13 cellular contexts compared by ENCODE assay signal in the genomic region with DNA sequence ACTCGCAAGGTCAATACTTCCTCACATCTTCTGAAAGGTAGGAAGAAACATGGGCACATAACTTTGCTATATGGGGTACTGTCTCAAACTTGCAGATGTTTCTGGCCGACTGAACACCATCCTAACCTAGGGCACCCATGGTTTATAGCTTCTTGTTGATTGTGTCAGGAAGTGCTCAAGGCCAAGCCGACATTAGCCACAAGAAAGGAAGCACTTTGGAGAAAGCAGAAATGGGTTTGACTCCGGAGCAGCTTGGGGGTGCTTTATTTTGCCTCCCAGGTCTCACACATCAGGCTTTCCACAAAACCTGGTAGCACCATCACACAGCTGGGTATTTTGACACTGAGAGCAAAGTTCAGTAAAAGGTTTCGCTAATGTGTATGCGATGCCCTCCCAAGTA. TPM values are rescaled to one million over a fixed set of nuclear protein-coding genes. Genes with fewer than 3 reads are reported as not detected.
A peak's percentile ranks its signal among the peaks of the same experiment; 100 is the strongest.
DNase-seq lines count a peak whose midpoint lies in the region; TF ChIP-seq lines count a peak whose summit lies in the region.
"Had no signal": no experiment of that assay in that cellular context is flagged by ENCODE, and none has a peak within 500 bp of the region (broad histone marks: within the 10 kb centered on the region; RNA-seq: fewer than 3 reads in every experiment).

No MANE protein-coding gene starts in this region.

- TF ChIP-seq CTCF in smooth muscle cell (IDR thresholded peaks at IDR 0.05; ENCODE audit: borderline replicate concordance, insufficient read depth, poor library complexity, severe bottlenecking): no peak
- no peak for TF ChIP-seq CTCF in GM13976 (IDR thresholded peaks at IDR 0.05; ENCODE audit: borderline replicate concordance, control extremely low read depth, extremely low read depth, insufficient read depth, missing control alignments)

- no peaks in the 10 kb centered on the region for H3K79me2 ChIP-seq in smooth muscle cell (ENCODE audit: low read depth)

- H3K4me1 ChIP-seq in smooth muscle cell (ENCODE audit: low read depth): peaks cover 11% of the 10 kb centered on the region

- H3K9ac ChIP-seq in smooth muscle cell (ENCODE audit: low read depth): no peak overlapping the region
- H3K9ac ChIP-seq: BLaER1 treated with 17β-estradiol and CSF1 and Interleukin-3, amounts not matched to agents 10 nM and 100 nM had no signal

- H3K27me3 ChIP-seq in smooth muscle cell (ENCODE audit: low read depth): no peaks in the 10 kb centered on the region
- H3K27me3 ChIP-seq: BLaER1 treated with 17β-estradiol and CSF1 and Interleukin-3, amounts not matched to agents 10 nM and 100 nM had no signal

- H3K27ac ChIP-seq in smooth muscle cell (ENCODE audit: low read depth): peak overlapping the region; percentile 79
- H3K27ac ChIP-seq: BLaER1 treated with 17β-estradiol and CSF1 and Interleukin-3, amounts not matched to agents 10 nM and 100 nM had no signal

- no peaks in the 10 kb centered on the region for H3K9me3 ChIP-seq in smooth muscle cell (replicated peaks; ENCODE audit: low read depth)
- H3K9me3 ChIP-seq: BLaER1 treated with 17β-estradiol and CSF1 and Interleukin-3, amounts not matched to agents 10 nM and 100 nM had no signal

- H3K4me2 ChIP-seq in smooth muscle cell: peak overlapping the region; percentile 46

- WGBS in smooth muscle cell (ENCODE audit: low lambda C conversion rate): 76% methylated on average over 6 of the region's 6 CpGs

- H4K20me1 ChIP-seq in smooth muscle cell (ENCODE audit: low read depth): no peaks in the 10 kb centered on the region
- H4K20me1 ChIP-seq: BLaER1 treated with 17β-estradiol and CSF1 and Interleukin-3, amounts not matched to agents 10 nM and 100 nM had no signal

- H3F3A ChIP-seq in smooth muscle cell (ENCODE audit: low read depth): peaks cover 22% of the 10 kb centered on the region

- no peaks in the 10 kb centered on the region for H3K36me3 ChIP-seq in smooth muscle cell (ENCODE audit: low read depth)
- H3K36me3 ChIP-seq: BLaER1 treated with 17β-estradiol and CSF1 and Interleukin-3, amounts not matched to agents 10 nM and 100 nM had no signal

- in situ Hi-C loops in GM13976 (cut with MboI; ENCODE audit: low sequenced_read_pairs, unreplicated experiment): no loop called here

- H3K4me3 ChIP-seq in smooth muscle cell: no peak overlapping the region
- H3K4me3 ChIP-seq: BLaER1 treated with 17β-estradiol and CSF1 and Interleukin-3, amounts not matched to agents 10 nM and 100 nM had no signal

- DNase-seq in GDM1 (lab: John Stamatoyannopoulos, UW): peak; percentile 49
- peak; percentile 77 to 80 for DNase-seq in Kasumi-1 (lab: John Stamatoyannopoulos, UW)
- DNase-seq in left kidney (ENCODE audit: low read depth, low spot score): peak; percentile 24
- DNase-seq in smooth muscle cell (lab: John Stamatoyannopoulos, UW; ENCODE audit: unreplicated experiment): no peak
- no peak for DNase-seq in activated gamma-delta T cell (lab: John Stamatoyannopoulos, UW)
- no peak for DNase-seq in NCI-H128 (lab: John Stamatoyannopoulos, UW; ENCODE audit: unreplicated experiment)
- no peak for DNase-seq in GM13976 (ENCODE audit: low spot score)
- DNase-seq: H7, NCI-H1048, NCI-H1694 treated with DMSO at 0.1 percent for 48 hours, NCI-H82, SHP77 treated with DMSO at 0.1 percent for 48 hours had no signal

- H2AFZ ChIP-seq in smooth muscle cell (ENCODE audit: low read depth): peak overlapping the region; percentile 39

RNA-seq across cellular contexts. Expression of gene BHLHE41, which starts 25.1 kb away (rescaled TPM):
- total RNA-seq in smooth muscle cell: 4.4 and 6.0 TPM in 2 replicates
- 10.3 and 10.6 TPM in 2 replicates for polyA plus RNA-seq in smooth muscle cell

RNA-seq across cellular contexts. Expression of gene SSPN, which starts 45.4 kb away (rescaled TPM):
- 24.4 and 31.9 TPM in 2 replicates for total RNA-seq in smooth muscle cell
- 18.8 and 22.6 TPM in 2 replicates for polyA plus RNA-seq in smooth muscle cell

Comparison
In these comparisons a context has a peak if more than half of its experiments do, and no peak if none do; other contexts are left out.
1. DNase-seq: peak in GDM1 (single experiment), Kasumi-1 (2 of 2) and left kidney (single experiment); none in smooth muscle cell (single experiment), activated gamma-delta T cell (single experiment), NCI-H128 (single experiment) and GM13976 (single experiment).